Comparison of ENCODE assay signal across 4 cellular contexts in the genomic region with DNA sequence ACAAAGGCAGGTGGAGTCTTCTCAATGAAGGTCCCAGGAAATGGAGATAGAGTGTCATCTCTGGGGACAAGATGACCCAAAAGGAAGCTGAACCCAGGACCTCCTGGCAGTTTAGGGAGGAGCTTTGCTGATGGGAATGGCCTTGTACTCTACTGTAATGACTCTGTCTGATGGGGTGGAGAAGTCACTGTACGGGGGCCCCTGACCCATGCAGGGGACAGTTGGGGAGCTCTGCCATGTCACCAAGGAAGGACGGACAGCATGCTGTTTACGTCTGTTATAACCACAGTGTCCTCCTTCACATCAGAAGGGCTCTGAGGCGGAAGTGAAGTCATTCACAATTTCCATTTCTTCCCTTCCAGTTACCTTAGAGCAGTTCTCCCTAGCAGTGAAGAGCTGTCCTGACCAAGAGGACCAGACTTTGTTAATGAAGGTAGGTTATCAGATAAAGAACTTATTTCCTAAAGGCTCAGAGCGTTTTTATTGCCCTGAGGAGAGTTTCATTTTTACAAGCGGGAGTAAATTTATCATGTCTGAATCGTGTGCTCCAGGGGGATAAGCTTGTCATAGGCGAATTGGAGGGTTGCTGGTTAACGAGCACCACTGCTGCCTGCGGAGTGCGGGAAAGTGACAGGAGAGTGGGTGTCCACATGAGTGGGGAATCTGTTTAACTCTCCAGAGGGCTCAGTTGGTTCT.
TF ChIP-seq lines count a peak whose summit lies in the region.

No MANE protein-coding gene starts in this region.

TF ChIP-seq in SK-N-SH, 30 proteins besides CTCF, POLR2A, EP300 and RAD21 (continues in another document):
- TF ChIP-seq, protein P1, sequence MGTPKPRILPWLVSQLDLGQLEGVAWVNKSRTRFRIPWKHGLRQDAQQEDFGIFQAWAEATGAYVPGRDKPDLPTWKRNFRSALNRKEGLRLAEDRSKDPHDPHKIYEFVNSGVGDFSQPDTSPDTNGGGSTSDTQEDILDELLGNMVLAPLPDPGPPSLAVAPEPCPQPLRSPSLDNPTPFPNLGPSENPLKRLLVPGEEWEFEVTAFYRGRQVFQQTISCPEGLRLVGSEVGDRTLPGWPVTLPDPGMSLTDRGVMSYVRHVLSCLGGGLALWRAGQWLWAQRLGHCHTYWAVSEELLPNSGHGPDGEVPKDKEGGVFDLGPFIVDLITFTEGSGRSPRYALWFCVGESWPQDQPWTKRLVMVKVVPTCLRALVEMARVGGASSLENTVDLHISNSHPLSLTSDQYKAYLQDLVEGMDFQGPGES (IDR thresholded peaks at IDR 0.05; ENCODE audit: low read depth, low read length): no peak
- TF ChIP-seq, protein P2, sequence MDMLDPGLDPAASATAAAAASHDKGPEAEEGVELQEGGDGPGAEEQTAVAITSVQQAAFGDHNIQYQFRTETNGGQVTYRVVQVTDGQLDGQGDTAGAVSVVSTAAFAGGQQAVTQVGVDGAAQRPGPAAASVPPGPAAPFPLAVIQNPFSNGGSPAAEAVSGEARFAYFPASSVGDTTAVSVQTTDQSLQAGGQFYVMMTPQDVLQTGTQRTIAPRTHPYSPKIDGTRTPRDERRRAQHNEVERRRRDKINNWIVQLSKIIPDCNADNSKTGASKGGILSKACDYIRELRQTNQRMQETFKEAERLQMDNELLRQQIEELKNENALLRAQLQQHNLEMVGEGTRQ (IDR thresholded peaks at IDR 0.05; ENCODE audit: borderline replicate concordance, low read depth, low read length): no peak
- no peak for TF ChIP-seq ELF1 (IDR thresholded peaks at IDR 0.05)
- TF ChIP-seq YY1 (IDR thresholded peaks at IDR 0.05; ENCODE audit: low read depth): no peak
- TF ChIP-seq TCF12 (IDR thresholded peaks at IDR 0.05): no peak
- no peak for TF ChIP-seq RXRA (IDR thresholded peaks at IDR 0.05; ENCODE audit: borderline replicate concordance, low read depth)
- no peak for TF ChIP-seq NRF1 (IDR thresholded peaks at IDR 0.05; ENCODE audit: low read depth, low read length)
- TF ChIP-seq TAF1 (IDR thresholded peaks at IDR 0.05; ENCODE audit: borderline replicate concordance, low read depth, low read length): no peak
- no peak for TF ChIP-seq JUND (IDR thresholded peaks at IDR 0.05)
- TF ChIP-seq, protein P3, sequence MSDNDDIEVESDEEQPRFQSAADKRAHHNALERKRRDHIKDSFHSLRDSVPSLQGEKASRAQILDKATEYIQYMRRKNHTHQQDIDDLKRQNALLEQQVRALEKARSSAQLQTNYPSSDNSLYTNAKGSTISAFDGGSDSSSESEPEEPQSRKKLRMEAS (IDR thresholded peaks at IDR 0.05; ENCODE audit: low read depth): no peak
- no peak for TF ChIP-seq FOXM1 (IDR thresholded peaks at IDR 0.05; ENCODE audit: low read depth)
- TF ChIP-seq FOSL2 (IDR thresholded peaks at IDR 0.05; ENCODE audit: borderline replicate concordance, low read depth): no peak
- TF ChIP-seq, protein P4, sequence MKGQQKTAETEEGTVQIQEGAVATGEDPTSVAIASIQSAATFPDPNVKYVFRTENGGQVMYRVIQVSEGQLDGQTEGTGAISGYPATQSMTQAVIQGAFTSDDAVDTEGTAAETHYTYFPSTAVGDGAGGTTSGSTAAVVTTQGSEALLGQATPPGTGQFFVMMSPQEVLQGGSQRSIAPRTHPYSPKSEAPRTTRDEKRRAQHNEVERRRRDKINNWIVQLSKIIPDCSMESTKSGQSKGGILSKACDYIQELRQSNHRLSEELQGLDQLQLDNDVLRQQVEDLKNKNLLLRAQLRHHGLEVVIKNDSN (IDR thresholded peaks at IDR 0.05; ENCODE audit: borderline replicate concordance, low read depth): no peak
- TF ChIP-seq TEAD4 (IDR thresholded peaks at IDR 0.05; ENCODE audit: borderline replicate concordance, insufficient read depth): no peak
- TF ChIP-seq SIN3A (IDR thresholded peaks at IDR 0.05; ENCODE audit: borderline replicate concordance, low read depth, low read length): no peak

TF ChIP-seq in SK-N-SH treated with all-trans-retinoic acid at 6 μM for 48 hours, 23 proteins besides CTCF, POLR2A, EP300 and RAD21:
- TF ChIP-seq TOX (CRISPR knock-in tag; IDR thresholded peaks at IDR 0.05; ENCODE audit: borderline replicate concordance) (no peak), ISL1 (CRISPR knock-in tag; IDR thresholded peaks at IDR 0.05) (no peak), RARB (CRISPR knock-in tag; IDR thresholded peaks at IDR 0.05) (no peak), GLIS3 (CRISPR knock-in tag; IDR thresholded peaks at IDR 0.05) (no peak), PPARA (CRISPR knock-in tag; IDR thresholded peaks at IDR 0.05; ENCODE audit: borderline replicate concordance) (no peak)
- TF ChIP-seq, protein P5, sequence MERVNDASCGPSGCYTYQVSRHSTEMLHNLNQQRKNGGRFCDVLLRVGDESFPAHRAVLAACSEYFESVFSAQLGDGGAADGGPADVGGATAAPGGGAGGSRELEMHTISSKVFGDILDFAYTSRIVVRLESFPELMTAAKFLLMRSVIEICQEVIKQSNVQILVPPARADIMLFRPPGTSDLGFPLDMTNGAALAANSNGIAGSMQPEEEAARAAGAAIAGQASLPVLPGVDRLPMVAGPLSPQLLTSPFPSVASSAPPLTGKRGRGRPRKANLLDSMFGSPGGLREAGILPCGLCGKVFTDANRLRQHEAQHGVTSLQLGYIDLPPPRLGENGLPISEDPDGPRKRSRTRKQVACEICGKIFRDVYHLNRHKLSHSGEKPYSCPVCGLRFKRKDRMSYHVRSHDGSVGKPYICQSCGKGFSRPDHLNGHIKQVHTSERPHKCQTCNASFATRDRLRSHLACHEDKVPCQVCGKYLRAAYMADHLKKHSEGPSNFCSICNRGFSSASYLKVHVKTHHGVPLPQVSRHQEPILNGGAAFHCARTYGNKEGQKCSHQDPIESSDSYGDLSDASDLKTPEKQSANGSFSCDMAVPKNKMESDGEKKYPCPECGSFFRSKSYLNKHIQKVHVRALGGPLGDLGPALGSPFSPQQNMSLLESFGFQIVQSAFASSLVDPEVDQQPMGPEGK (CRISPR knock-in tag; IDR thresholded peaks at IDR 0.05; ENCODE audit: borderline replicate concordance): no peak

TF ChIP-seq in HEK293, 187 proteins besides CTCF, POLR2A, EP300 and RAD21:
- TF ChIP-seq GLI2 (tag by site-specific recombination; IDR thresholded peaks at IDR 0.05; ENCODE audit: borderline replicate concordance, low read depth) (no peak), ZNF48 (tag by site-specific recombination; IDR thresholded peaks at IDR 0.05) (no peak), EGR2 (tag by site-specific recombination; IDR thresholded peaks at IDR 0.05; ENCODE audit: low read depth) (peak; percentile 11; the same call in 1 of the 2 replicates), ZNF549 (tag by site-specific recombination; IDR thresholded peaks at IDR 0.05) (no peak), ZBTB8A (tag by site-specific recombination; IDR thresholded peaks at IDR 0.05) (no peak), ZNF311 (tag by site-specific recombination; IDR thresholded peaks at IDR 0.05; ENCODE audit: borderline replicate concordance) (no peak), ZFHX2 (tag by site-specific recombination; conservative IDR thresholded peaks at IDR 0.05) (no peak; the same call in 1 of the 2 replicates), TRIM28 (IDR thresholded peaks at IDR 0.05; ENCODE audit: borderline replicate concordance, low read length) (no peak), ZNF302 (tag by site-specific recombination; IDR thresholded peaks at IDR 0.05; ENCODE audit: low read depth) (no peak), ZNF626 (tag by site-specific recombination; IDR thresholded peaks at IDR 0.05) (no peak), ZNF341 (tag by site-specific recombination; IDR thresholded peaks at IDR 0.05; ENCODE audit: low read depth) (peak; percentile 31; the same call in 1 of the 2 replicates), ZNF324 (tag by site-specific recombination; IDR thresholded peaks at IDR 0.05) (no peak)
- TF ChIP-seq, protein P6, sequence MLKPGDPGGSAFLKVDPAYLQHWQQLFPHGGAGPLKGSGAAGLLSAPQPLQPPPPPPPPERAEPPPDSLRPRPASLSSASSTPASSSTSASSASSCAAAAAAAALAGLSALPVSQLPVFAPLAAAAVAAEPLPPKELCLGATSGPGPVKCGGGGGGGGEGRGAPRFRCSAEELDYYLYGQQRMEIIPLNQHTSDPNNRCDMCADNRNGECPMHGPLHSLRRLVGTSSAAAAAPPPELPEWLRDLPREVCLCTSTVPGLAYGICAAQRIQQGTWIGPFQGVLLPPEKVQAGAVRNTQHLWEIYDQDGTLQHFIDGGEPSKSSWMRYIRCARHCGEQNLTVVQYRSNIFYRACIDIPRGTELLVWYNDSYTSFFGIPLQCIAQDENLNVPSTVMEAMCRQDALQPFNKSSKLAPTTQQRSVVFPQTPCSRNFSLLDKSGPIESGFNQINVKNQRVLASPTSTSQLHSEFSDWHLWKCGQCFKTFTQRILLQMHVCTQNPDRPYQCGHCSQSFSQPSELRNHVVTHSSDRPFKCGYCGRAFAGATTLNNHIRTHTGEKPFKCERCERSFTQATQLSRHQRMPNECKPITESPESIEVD (tag by site-specific recombination; IDR thresholded peaks at IDR 0.05): peak; percentile 63
- TF ChIP-seq, protein P7, sequence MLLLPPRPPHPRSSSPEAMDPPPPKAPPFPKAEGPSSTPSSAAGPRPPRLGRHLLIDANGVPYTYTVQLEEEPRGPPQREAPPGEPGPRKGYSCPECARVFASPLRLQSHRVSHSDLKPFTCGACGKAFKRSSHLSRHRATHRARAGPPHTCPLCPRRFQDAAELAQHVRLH (tag by site-specific recombination; IDR thresholded peaks at IDR 0.05): peak; percentile 21; the same call in 1 of the 2 replicates
- TF ChIP-seq, protein P8, sequence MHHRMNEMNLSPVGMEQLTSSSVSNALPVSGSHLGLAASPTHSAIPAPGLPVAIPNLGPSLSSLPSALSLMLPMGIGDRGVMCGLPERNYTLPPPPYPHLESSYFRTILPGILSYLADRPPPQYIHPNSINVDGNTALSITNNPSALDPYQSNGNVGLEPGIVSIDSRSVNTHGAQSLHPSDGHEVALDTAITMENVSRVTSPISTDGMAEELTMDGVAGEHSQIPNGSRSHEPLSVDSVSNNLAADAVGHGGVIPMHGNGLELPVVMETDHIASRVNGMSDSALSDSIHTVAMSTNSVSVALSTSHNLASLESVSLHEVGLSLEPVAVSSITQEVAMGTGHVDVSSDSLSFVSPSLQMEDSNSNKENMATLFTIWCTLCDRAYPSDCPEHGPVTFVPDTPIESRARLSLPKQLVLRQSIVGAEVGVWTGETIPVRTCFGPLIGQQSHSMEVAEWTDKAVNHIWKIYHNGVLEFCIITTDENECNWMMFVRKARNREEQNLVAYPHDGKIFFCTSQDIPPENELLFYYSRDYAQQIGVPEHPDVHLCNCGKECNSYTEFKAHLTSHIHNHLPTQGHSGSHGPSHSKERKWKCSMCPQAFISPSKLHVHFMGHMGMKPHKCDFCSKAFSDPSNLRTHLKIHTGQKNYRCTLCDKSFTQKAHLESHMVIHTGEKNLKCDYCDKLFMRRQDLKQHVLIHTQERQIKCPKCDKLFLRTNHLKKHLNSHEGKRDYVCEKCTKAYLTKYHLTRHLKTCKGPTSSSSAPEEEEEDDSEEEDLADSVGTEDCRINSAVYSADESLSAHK (tag by site-specific recombination; IDR thresholded peaks at IDR 0.05): peak; percentile 33; the same call in 1 of the 2 replicates

TF ChIP-seq in GM12878, 131 proteins besides CTCF, POLR2A, EP300 and RAD21:
- no peak for TF ChIP-seq MYC (IDR thresholded peaks at IDR 0.05; ENCODE audit: insufficient read depth, insufficient read length, insufficient replicate concordance, low read length, severe bottlenecking)
- TF ChIP-seq HDAC2 (IDR thresholded peaks at IDR 0.05): no peak
- TF ChIP-seq, protein P9, sequence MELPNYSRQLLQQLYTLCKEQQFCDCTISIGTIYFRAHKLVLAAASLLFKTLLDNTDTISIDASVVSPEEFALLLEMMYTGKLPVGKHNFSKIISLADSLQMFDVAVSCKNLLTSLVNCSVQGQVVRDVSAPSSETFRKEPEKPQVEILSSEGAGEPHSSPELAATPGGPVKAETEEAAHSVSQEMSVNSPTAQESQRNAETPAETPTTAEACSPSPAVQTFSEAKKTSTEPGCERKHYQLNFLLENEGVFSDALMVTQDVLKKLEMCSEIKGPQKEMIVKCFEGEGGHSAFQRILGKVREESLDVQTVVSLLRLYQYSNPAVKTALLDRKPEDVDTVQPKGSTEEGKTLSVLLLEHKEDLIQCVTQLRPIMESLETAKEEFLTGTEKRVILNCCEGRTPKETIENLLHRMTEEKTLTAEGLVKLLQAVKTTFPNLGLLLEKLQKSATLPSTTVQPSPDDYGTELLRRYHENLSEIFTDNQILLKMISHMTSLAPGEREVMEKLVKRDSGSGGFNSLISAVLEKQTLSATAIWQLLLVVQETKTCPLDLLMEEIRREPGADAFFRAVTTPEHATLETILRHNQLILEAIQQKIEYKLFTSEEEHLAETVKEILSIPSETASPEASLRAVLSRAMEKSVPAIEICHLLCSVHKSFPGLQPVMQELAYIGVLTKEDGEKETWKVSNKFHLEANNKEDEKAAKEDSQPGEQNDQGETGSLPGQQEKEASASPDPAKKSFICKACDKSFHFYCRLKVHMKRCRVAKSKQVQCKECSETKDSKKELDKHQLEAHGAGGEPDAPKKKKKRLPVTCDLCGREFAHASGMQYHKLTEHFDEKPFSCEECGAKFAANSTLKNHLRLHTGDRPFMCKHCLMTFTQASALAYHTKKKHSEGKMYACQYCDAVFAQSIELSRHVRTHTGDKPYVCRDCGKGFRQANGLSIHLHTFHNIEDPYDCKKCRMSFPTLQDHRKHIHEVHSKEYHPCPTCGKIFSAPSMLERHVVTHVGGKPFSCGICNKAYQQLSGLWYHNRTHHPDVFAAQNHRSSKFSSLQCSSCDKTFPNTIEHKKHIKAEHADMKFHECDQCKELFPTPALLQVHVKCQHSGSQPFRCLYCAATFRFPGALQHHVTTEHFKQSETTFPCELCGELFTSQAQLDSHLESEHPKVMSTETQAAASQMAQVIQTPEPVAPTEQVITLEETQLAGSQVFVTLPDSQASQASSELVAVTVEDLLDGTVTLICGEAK (IDR thresholded peaks at IDR 0.05; ENCODE audit: borderline replicate concordance): no peak
- TF ChIP-seq RUNX3 (IDR thresholded peaks at IDR 0.05; ENCODE audit: low read length): 0 out of 2 replicates have a peak, but pooled peaks have one; percentile 8
